ENCODE assay signal across 8 cellular contexts in the genomic region with DNA sequence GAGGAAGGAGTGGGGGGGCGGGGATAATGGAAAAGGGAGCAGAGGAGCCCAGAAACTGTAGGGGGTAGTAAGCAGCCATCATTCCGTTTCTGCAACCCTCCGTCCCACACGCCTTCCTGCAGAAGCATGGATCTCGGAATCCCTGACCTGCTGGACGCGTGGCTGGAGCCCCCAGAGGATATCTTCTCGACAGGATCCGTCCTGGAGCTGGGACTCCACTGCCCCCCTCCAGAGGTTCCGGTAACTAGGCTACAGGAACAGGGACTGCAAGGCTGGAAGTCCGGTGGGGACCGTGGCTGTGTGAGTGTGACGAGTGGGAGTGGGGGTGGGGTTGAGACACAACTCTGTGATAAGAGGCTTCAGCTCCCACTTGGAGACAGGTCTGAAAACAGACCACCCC. TPM values are rescaled to one million over a fixed set of nuclear protein-coding genes. Genes with fewer than 3 reads are reported as not detected.
DNase-seq lines count a peak whose midpoint lies in the region; ATAC-seq and TF ChIP-seq lines count a peak whose summit lies in the region.

No MANE protein-coding gene starts in this region.

- peak overlapping the region; percentile 97 for H3K27ac ChIP-seq in C4-2B

- peaks cover 52% of the 10 kb centered on the region for H3K79me2 ChIP-seq in Loucy (ENCODE audit: insufficient read depth, low read length)

- DNase-seq in neural crest cell (ENCODE audit: low read depth, low spot score) (no peak), NCI-H1436 treated with DMSO at 0.1 percent for 48 hours (lab: John Stamatoyannopoulos, UW) (no peak), occipital lobe (lab: John Stamatoyannopoulos, UW) (no peak)
- no peak for DNase-seq in stimulated activated CD4-positive, alpha-beta T cell treated with anti-CD3 and anti-CD28 coated beads, Interleukin-4, amount 100 ng/mL, for 24 hours

- H3K27ac Mint-ChIP-seq in dendritic cell treated with granulocyte-macrophage colony-stimulating factor and Interleukin-4, amounts not matched to agents 40 ng/mL and 50 ng/mL, for 4 days = peak overlapping the region; percentile 95
- H3K27ac Mint-ChIP-seq in neural crest cell (ENCODE audit: unreplicated experiment) = peak overlapping the region; percentile 98

- H3K36me3 ChIP-seq in Loucy (ENCODE audit: insufficient read depth, low read length) = no peaks in the 10 kb centered on the region

- no peaks in the 10 kb centered on the region for H3K27me3 Mint-ChIP-seq in dendritic cell treated with granulocyte-macrophage colony-stimulating factor and Interleukin-4, amounts not matched to agents 40 ng/mL and 50 ng/mL, for 4 days
- H3K27me3 Mint-ChIP-seq in neural crest cell (ENCODE audit: low read depth) = no peaks in the 10 kb centered on the region

- H3K36me3 Mint-ChIP-seq in dendritic cell treated with granulocyte-macrophage colony-stimulating factor and Interleukin-4, amounts not matched to agents 40 ng/mL and 50 ng/mL, for 4 days (ENCODE audit: low read depth) = peaks cover 23% of the 10 kb centered on the region
- H3K36me3 Mint-ChIP-seq in neural crest cell (ENCODE audit: low read depth) = peaks cover 2% of the 10 kb centered on the region

- ATAC-seq in GM18909 (IDR thresholded peaks at IDR 0.05; ENCODE audit: poor library complexity, unreplicated experiment) = no peak

- H3K27me3 ChIP-seq in Loucy (ENCODE audit: insufficient read depth, low read length, poor library complexity, severe bottlenecking) = no peaks in the 10 kb centered on the region

- peak overlapping the region; percentile 97 for H3K9ac ChIP-seq in Loucy (ENCODE audit: low read depth, low read length, poor library complexity, severe bottlenecking)

- no peak overlapping the region for H2AFZ ChIP-seq in Loucy (ENCODE audit: low read length)

- TF ChIP-seq CTCF in C4-2B (conservative IDR thresholded peaks at IDR 0.05) = no peak
- no peak for TF ChIP-seq CTCF in Loucy (conservative IDR thresholded peaks at IDR 0.05; ENCODE audit: low read length)
- no peak for TF ChIP-seq CTCF in neural crest cell (conservative IDR thresholded peaks at IDR 0.05)

- H4K20me1 ChIP-seq in Loucy (ENCODE audit: insufficient read depth, low read length, poor library complexity, severe bottlenecking) = no peaks in the 10 kb centered on the region

- peaks cover 42% of the 10 kb centered on the region for H3K4me1 ChIP-seq in Loucy (ENCODE audit: insufficient read depth, low read length, poor library complexity, severe bottlenecking)

- no peaks in the 10 kb centered on the region for H3K9me3 ChIP-seq in Loucy (ENCODE audit: insufficient read depth, low read depth, low read length)

- intact Hi-C loops in dendritic cell treated with granulocyte-macrophage colony-stimulating factor and Interleukin-4, amounts not matched to agents 40 ng/mL and 50 ng/mL, for 4 days (cut with micrococcal nuclease) = no loop called here

- no peaks in the 10 kb centered on the region for H3F3A ChIP-seq in Loucy (ENCODE audit: low read depth)

- peak overlapping the region; percentile 90 for H3K4me3 ChIP-seq in Loucy (ENCODE audit: low read length, poor library complexity, severe bottlenecking)

- H3K9me3 Mint-ChIP-seq in dendritic cell treated with granulocyte-macrophage colony-stimulating factor and Interleukin-4, amounts not matched to agents 40 ng/mL and 50 ng/mL, for 4 days = no peaks in the 10 kb centered on the region
- H3K9me3 Mint-ChIP-seq in neural crest cell = no peaks in the 10 kb centered on the region

- H3K4me3 Mint-ChIP-seq in dendritic cell treated with granulocyte-macrophage colony-stimulating factor and Interleukin-4, amounts not matched to agents 40 ng/mL and 50 ng/mL, for 4 days = peak overlapping the region; percentile 97
- peak overlapping the region; percentile 96 for H3K4me3 Mint-ChIP-seq in neural crest cell

- H3K4me2 ChIP-seq in Loucy (ENCODE audit: low read depth, low read length, poor library complexity, severe bottlenecking) = peak overlapping the region; percentile 78

- no peaks in the 10 kb centered on the region for H3K9me2 ChIP-seq in Loucy (replicated peaks; ENCODE audit: low read depth, low read length)

- peaks cover 51% of the 10 kb centered on the region for H3K4me1 Mint-ChIP-seq in dendritic cell treated with granulocyte-macrophage colony-stimulating factor and Interleukin-4, amounts not matched to agents 40 ng/mL and 50 ng/mL, for 4 days (ENCODE audit: low read depth)
- peaks cover 48% of the 10 kb centered on the region for H3K4me1 Mint-ChIP-seq in neural crest cell

RNA-seq across cellular contexts. Expression of a gene that starts 0.7 kb away (rescaled TPM):
- 18.2 and 20.0 TPM in 2 replicates for total RNA-seq in neural crest cell
- 7.2 TPM for total RNA-seq in occipital lobe

RNA-seq across cellular contexts. Expression of a gene that starts 5.1 kb away (rescaled TPM):
- total RNA-seq in neural crest cell (107 and 113 TPM in 2 replicates), occipital lobe (30.9 TPM)

RNA-seq across cellular contexts. Expression of a gene that starts 9.1 kb away (rescaled TPM):
- total RNA-seq in neural crest cell (72.9 and 74.2 TPM in 2 replicates), occipital lobe (43.0 TPM)

RNA-seq across cellular contexts. Expression of a gene that starts 10.0 kb away (rescaled TPM):
- total RNA-seq in neural crest cell (34.1 and 34.7 TPM in 2 replicates), occipital lobe (2.8 TPM)

RNA-seq across cellular contexts. Expression of a gene that starts 17.7 kb away (rescaled TPM):
- total RNA-seq in neural crest cell (90.9 and 91.5 TPM in 2 replicates), occipital lobe (7.0 TPM)
